In genomic region chr12:131363416-131363815, GRCh38 we compare ENCODE assay signal across 24 cellular contexts.
"Had no signal": no experiment of that assay in that cellular context is flagged by ENCODE, and none has a peak within 500 bp of the region (broad histone marks: within the 10 kb centered on the region; RNA-seq: fewer than 3 reads in every experiment).

No MANE protein-coding gene starts in this region.

- H3K4me3 Mint-ChIP-seq: activated B cell treated with CpG ODN at 0.5 μM for 24 hours; activated CD4-positive, alpha-beta T cell treated with anti-CD3 and anti-CD28 coated beads, Interleukin-2, amount 10 ng/mL, durations not matched to agents 24 days and 14 days; activated CD8-positive, alpha-beta memory T cell treated with anti-CD3 and anti-CD28 coated beads, Interleukin-2, amount 10 ng/mL, durations not matched to agents 7 days and 5 days; activated naive CD4-positive, alpha-beta T cell treated with anti-CD3 and anti-CD28 coated beads, Interleukin-2, amount 10 ng/mL, durations not matched to agents 7 days and 5 days; activated naive CD8-positive, alpha-beta T cell treated with anti-CD3 and anti-CD28 coated beads for 36 hours; activated T-cell treated with anti-CD3 and anti-CD28 coated beads, Interleukin-2, amount 50 U/mL, for 24 hours had no signal

- H3K36me3 Mint-ChIP-seq: activated CD8-positive, alpha-beta memory T cell treated with anti-CD3 and anti-CD28 coated beads, Interleukin-2, amount 10 ng/mL, durations not matched to agents 7 days and 5 days; activated naive CD4-positive, alpha-beta T cell treated with anti-CD3 and anti-CD28 coated beads, Interleukin-2, amount 10 ng/mL, durations not matched to agents 7 days and 5 days; activated naive CD8-positive, alpha-beta T cell treated with anti-CD3 and anti-CD28 coated beads for 36 hours had no signal

- H3K4me1 Mint-ChIP-seq: activated B cell treated with CpG ODN at 0.5 μM for 24 hours; activated CD4-positive, alpha-beta T cell treated with anti-CD3 and anti-CD28 coated beads, Interleukin-2, amount 10 ng/mL, durations not matched to agents 24 days and 14 days; activated CD8-positive, alpha-beta memory T cell treated with anti-CD3 and anti-CD28 coated beads, Interleukin-2, amount 10 ng/mL, durations not matched to agents 7 days and 5 days; activated naive CD4-positive, alpha-beta T cell treated with anti-CD3 and anti-CD28 coated beads, Interleukin-2, amount 10 ng/mL, durations not matched to agents 7 days and 5 days; activated naive CD8-positive, alpha-beta T cell treated with anti-CD3 and anti-CD28 coated beads for 36 hours had no signal

- DNase-seq: activated B cell treated with CpG ODN at 0.5 μM for 24 hours; activated CD4-positive, alpha-beta T cell treated with anti-CD3 and anti-CD28 coated beads for 1 hour; activated CD4-positive, alpha-beta T cell treated with anti-CD3 and anti-CD28 coated beads, Interleukin-2, amount 10 ng/mL, durations not matched to agents 24 days and 14 days; activated CD4-positive, alpha-beta T cell treated with anti-CD3 and anti-CD28 coated beads, Interleukin-2, amount 50 U/mL, for 48 hours; activated CD8-positive, alpha-beta memory T cell treated with anti-CD3 and anti-CD28 coated beads, Interleukin-2, amount 10 ng/mL, durations not matched to agents 7 days and 5 days; activated gamma-delta T cell treated with Interleukin-2 at 50 U/mL for 16 hours; activated naive CD4-positive, alpha-beta T cell treated with anti-CD3 and anti-CD28 coated beads, Interleukin-2, amount 10 ng/mL, durations not matched to agents 7 days and 5 days; activated naive CD8-positive, alpha-beta T cell treated with anti-CD3 and anti-CD28 coated beads for 36 hours; activated T-cell treated with anti-CD3 and anti-CD28 coated beads, Interleukin-2, amount 50 U/mL, for 24 hours; body of pancreas; central memory CD4-positive, alpha-beta T cell; NCI-H1092; NCI-H1417; NCI-H1930; NCI-H345; NCI-H510A; NCI-H82; OCI-M1; SHP77; SW 1271 had no signal

- H3K36me3 ChIP-seq: ascending aorta, Peyer's patch, SJSA1 had no signal

- H3K27ac ChIP-seq: ascending aorta, body of pancreas, KMS-11, Peyer's patch, SJSA1 had no signal

- H3K4me3 ChIP-seq: ascending aorta, body of pancreas, Peyer's patch, SJSA1 had no signal

- H3K9ac ChIP-seq: KMS-11 had no signal

- H3K27me3 ChIP-seq: ascending aorta, body of pancreas, Peyer's patch, SJSA1 had no signal

- H3K9me3 Mint-ChIP-seq: activated B cell treated with CpG ODN at 0.5 μM for 24 hours; activated CD4-positive, alpha-beta T cell treated with anti-CD3 and anti-CD28 coated beads, Interleukin-2, amount 10 ng/mL, durations not matched to agents 24 days and 14 days; activated naive CD4-positive, alpha-beta T cell treated with anti-CD3 and anti-CD28 coated beads, Interleukin-2, amount 10 ng/mL, durations not matched to agents 7 days and 5 days; activated naive CD8-positive, alpha-beta T cell treated with anti-CD3 and anti-CD28 coated beads for 36 hours; activated T-cell treated with anti-CD3 and anti-CD28 coated beads, Interleukin-2, amount 50 U/mL, for 24 hours had no signal

- H3K27ac Mint-ChIP-seq: activated B cell treated with CpG ODN at 0.5 μM for 24 hours; activated CD4-positive, alpha-beta T cell treated with anti-CD3 and anti-CD28 coated beads, Interleukin-2, amount 10 ng/mL, durations not matched to agents 24 days and 14 days; activated CD8-positive, alpha-beta memory T cell treated with anti-CD3 and anti-CD28 coated beads, Interleukin-2, amount 10 ng/mL, durations not matched to agents 7 days and 5 days; activated naive CD4-positive, alpha-beta T cell treated with anti-CD3 and anti-CD28 coated beads, Interleukin-2, amount 10 ng/mL, durations not matched to agents 7 days and 5 days; activated naive CD8-positive, alpha-beta T cell treated with anti-CD3 and anti-CD28 coated beads for 36 hours; activated T-cell treated with anti-CD3 and anti-CD28 coated beads, Interleukin-2, amount 50 U/mL, for 24 hours had no signal

- H3K4me1 ChIP-seq: ascending aorta, body of pancreas, Peyer's patch, SJSA1 had no signal

- H3K27me3 Mint-ChIP-seq: activated naive CD4-positive, alpha-beta T cell treated with anti-CD3 and anti-CD28 coated beads, Interleukin-2, amount 10 ng/mL, durations not matched to agents 7 days and 5 days had no signal

- H3K4me2 ChIP-seq: KMS-11 had no signal

- H3K9me3 ChIP-seq: ascending aorta, body of pancreas, Peyer's patch, SJSA1 had no signal
